In genomic region chr20:32784369-32785080, GRCh38 we compare ENCODE assay signal across 25 cellular contexts.
"Had no signal": no experiment of that assay in that cellular context is flagged by ENCODE, and none has a peak within 500 bp of the region (broad histone marks: within the 10 kb centered on the region; RNA-seq: fewer than 3 reads in every experiment).

No MANE protein-coding gene starts in this region.

- H3K27me3 ChIP-seq: esophagus squamous epithelium, right atrium auricular region, sigmoid colon, spleen, testis, tibial artery, upper lobe of left lung, uterus had no signal

- H3K27me3 Mint-ChIP-seq: effector memory CD8-positive, alpha-beta T cell; naive thymus-derived CD8-positive, alpha-beta T cell; stimulated activated memory B cell treated with anti-CD40 and anti-IgM and Interleukin-4, amounts not matched to agents 10 μg/mL and 1 μg/mL and 100 μg/mL, for 72 hours had no signal

- H3K9me3 Mint-ChIP-seq: effector memory CD8-positive, alpha-beta T cell; naive thymus-derived CD8-positive, alpha-beta T cell; nephron progenitor cell; stimulated activated memory B cell treated with anti-CD40 and anti-IgM and Interleukin-4, amounts not matched to agents 10 μg/mL and 1 μg/mL and 100 μg/mL, for 72 hours had no signal

- H3K27ac Mint-ChIP-seq: effector memory CD8-positive, alpha-beta T cell; naive thymus-derived CD8-positive, alpha-beta T cell; nephron progenitor cell; stimulated activated memory B cell treated with anti-CD40 and anti-IgM and Interleukin-4, amounts not matched to agents 10 μg/mL and 1 μg/mL and 100 μg/mL, for 72 hours had no signal

- H3K4me1 Mint-ChIP-seq: stimulated activated memory B cell treated with anti-CD40 and anti-IgM and Interleukin-4, amounts not matched to agents 10 μg/mL and 1 μg/mL and 100 μg/mL, for 72 hours had no signal

- DNase-seq: cortex of kidney; effector memory CD8-positive, alpha-beta T cell; erythroblast; esophagus squamous epithelium; mesenchymal stem cell; midbrain; naive thymus-derived CD8-positive, alpha-beta T cell; nephron progenitor cell; nucleus accumbens; sigmoid colon; spleen; stimulated activated CD4-positive, alpha-beta T cell treated with anti-CD3 and anti-CD28 coated beads, Interleukin-4, amount 100 ng/mL, for 4 hours; stimulated activated naive CD8-positive, alpha-beta T cell treated with anti-CD3 and anti-CD28 coated beads, Interleukin-15, Interleukin-2, amounts not matched to agents 100 U/mL and 50 U/mL, for 24 hours; substantia nigra; testis; tibial artery; upper lobe of left lung; uterus had no signal

- H3K9me3 ChIP-seq: esophagus squamous epithelium, prostate gland, right atrium auricular region, sigmoid colon, spleen, testis, tibial artery, upper lobe of left lung, uterus had no signal

- H3K36me3 Mint-ChIP-seq: stimulated activated memory B cell treated with anti-CD40 and anti-IgM and Interleukin-4, amounts not matched to agents 10 μg/mL and 1 μg/mL and 100 μg/mL, for 72 hours had no signal

- H3K4me3 ChIP-seq: esophagus squamous epithelium, prostate gland, right atrium auricular region, sigmoid colon, skin epidermis, spleen, testis, tibial artery, upper lobe of left lung, uterus had no signal

- H3K4me3 Mint-ChIP-seq: effector memory CD8-positive, alpha-beta T cell; naive thymus-derived CD8-positive, alpha-beta T cell; nephron progenitor cell; stimulated activated memory B cell treated with anti-CD40 and anti-IgM and Interleukin-4, amounts not matched to agents 10 μg/mL and 1 μg/mL and 100 μg/mL, for 72 hours had no signal

- FAIRE-seq: endometrium, frontal cortex, keratinocyte had no signal

- H3K36me3 ChIP-seq: prostate gland, right atrium auricular region, uterus had no signal

- H3K4me1 ChIP-seq: esophagus squamous epithelium, prostate gland, right atrium auricular region, sigmoid colon, spleen, testis, tibial artery, upper lobe of left lung, uterus had no signal

- H3K27ac ChIP-seq: esophagus squamous epithelium, prostate gland, right atrium auricular region, sigmoid colon, skin epidermis, spleen, testis, tibial artery, upper lobe of left lung, uterus had no signal

- ATAC-seq: effector memory CD8-positive, alpha-beta T cell; naive thymus-derived CD8-positive, alpha-beta T cell; stimulated activated memory B cell treated with anti-CD40 and anti-IgM and Interleukin-4, amounts not matched to agents 10 μg/mL and 1 μg/mL and 100 μg/mL, for 72 hours; stimulated activated naive CD8-positive, alpha-beta T cell treated with anti-CD3 and anti-CD28 coated beads, Interleukin-15, Interleukin-2, amounts not matched to agents 100 U/mL and 50 U/mL, for 24 hours had no signal
